ENCODE assay signal across 14 cellular contexts in genomic region chr10:88032566-88032965, GRCh38.
DNase-seq lines count a peak whose midpoint lies in the region; ATAC-seq and TF ChIP-seq lines count a peak whose summit lies in the region.
"Had no signal": no experiment of that assay in that cellular context is flagged by ENCODE, and none has a peak within 500 bp of the region (broad histone marks: within the 10 kb centered on the region; RNA-seq: fewer than 3 reads in every experiment).

No MANE protein-coding gene starts in this region.

- no peak overlapping the region for H3K4me3 ChIP-seq in AG10803 (ENCODE audit: low read length)
- H3K4me3 ChIP-seq in Karpas-422 (ENCODE audit: low read length), result no peak overlapping the region

- ATAC-seq in HG02973 (IDR thresholded peaks at IDR 0.05; ENCODE audit: unreplicated experiment) (no peak), GM19452 (IDR thresholded peaks at IDR 0.05; ENCODE audit: unreplicated experiment) (no peak)

- no peak for TF ChIP-seq CTCF in AG10803 (conservative IDR thresholded peaks at IDR 0.05; ENCODE audit: low read length)

- no peaks in the 10 kb centered on the region for H3K79me2 ChIP-seq in Karpas-422 (ENCODE audit: low read length)

- no peaks in the 10 kb centered on the region for H3K36me3 ChIP-seq in Karpas-422 (ENCODE audit: insufficient read depth, low read length)

- no peak overlapping the region for H3K4me2 ChIP-seq in Karpas-422 (ENCODE audit: low read depth, low read length, poor library complexity, severe bottlenecking)

- H3K27ac ChIP-seq in Karpas-422 (ENCODE audit: low read length), result peak overlapping the region; percentile 6; the same call in 1 of the 2 replicates

- peak; percentile 86 for DNase-seq in AG10803 (ENCODE audit: low read depth)
- no peak for DNase-seq in Karpas-422
- DNase-seq in astrocyte of the hippocampus (ENCODE audit: low read depth, low spot score), result peak; percentile 29
- peak; percentile 12 for DNase-seq in glomerular visceral epithelial cell (ENCODE audit: extremely low spot score)
- DNase-seq in NCI-H1048 (lab: John Stamatoyannopoulos, UW), result no peak
- no peak for DNase-seq in effector CD4-positive, alpha-beta T cell
- DNase-seq: activated CD4-positive, alpha-beta T cell treated with anti-CD3 and anti-CD28 coated beads for 48 hours; activated T-cell treated with anti-CD3 and anti-CD28 coated beads, Interleukin-2, amount 50 U/mL, for 1 hour; NCI-H187 treated with DMSO at 0.1 percent for 48 hours; NCI-H526 treated with DMSO at 0.1 percent for 48 hours; occipital lobe; stimulated activated CD4-positive, alpha-beta T cell treated with anti-CD3 and anti-CD28 coated beads, Interleukin-12 subunit alpha, Interleukin-12 subunit beta, amount 100 ng/mL, for 4 hours had no signal

- no peak overlapping the region for H2AFZ ChIP-seq in Karpas-422 (ENCODE audit: low read length)

- no peak overlapping the region for H3K9ac ChIP-seq in Karpas-422 (ENCODE audit: low read length)

- no peaks in the 10 kb centered on the region for H3K9me2 ChIP-seq in Karpas-422 (replicated peaks; ENCODE audit: insufficient read depth, low read length)

- H3K4me1 ChIP-seq in Karpas-422 (ENCODE audit: low read length), result peaks cover 23% of the 10 kb centered on the region

- no peaks in the 10 kb centered on the region for H4K20me1 ChIP-seq in Karpas-422 (ENCODE audit: insufficient read depth, low read depth, low read length)

- H3K9me3 ChIP-seq in Karpas-422 (ENCODE audit: low read length), result no peaks in the 10 kb centered on the region

- no peaks in the 10 kb centered on the region for H3K27me3 ChIP-seq in Karpas-422 (ENCODE audit: low read length)

Comparison
In these comparisons a context has a peak if more than half of its experiments do, and no peak if none do; other contexts are left out.
1. DNase-seq: peak in AG10803 (single experiment), astrocyte of the hippocampus (single experiment) and glomerular visceral epithelial cell (single experiment); none in Karpas-422 (single experiment), NCI-H1048 (single experiment) and effector CD4-positive, alpha-beta T cell (single experiment).